Comparison of ENCODE assay signal across 12 cellular contexts in genomic region chr12:71731439-71732356, GRCh38. TPM values are rescaled to one million over a fixed set of nuclear protein-coding genes. Genes with fewer than 3 reads are reported as not detected.
DNase-seq lines count a peak whose midpoint lies in the region; ATAC-seq, FAIRE-seq and TF ChIP-seq lines count a peak whose summit lies in the region.
"Had no signal": no experiment of that assay in that cellular context is flagged by ENCODE, and none has a peak within 500 bp of the region (broad histone marks: within the 10 kb centered on the region; RNA-seq: fewer than 3 reads in every experiment).

No MANE protein-coding gene starts in this region.

- intact Hi-C loops in mammary epithelial cell (cut with micrococcal nuclease): no loop called here

- no peaks in the 10 kb centered on the region for H3K4me1 ChIP-seq in OCI-LY3 (ENCODE audit: low read length)
- no peaks in the 10 kb centered on the region for H3K4me1 ChIP-seq in fibroblast of lung (ENCODE audit: control insufficient read depth, extremely low read depth, insufficient read depth, low read length)
- no peaks in the 10 kb centered on the region for H3K4me1 ChIP-seq in small intestine (ENCODE audit: control insufficient read depth in 2 of 2, insufficient read depth in 1 of 2, low read depth in 1 of 2, low read length in 1 of 2)
- H3K4me1 ChIP-seq in mammary epithelial cell (ENCODE audit: insufficient read depth, low read length): no peaks in the 10 kb centered on the region
- H3K4me1 ChIP-seq: testis had no signal

- 62 to 71% (median 70%) methylated on average over 21 of the region's 21 CpGs for WGBS in small intestine, 3 donors
- WGBS in mammary epithelial cell (ENCODE audit: low coverage, missing lambda C conversion rate): 90% methylated on average over 16 of the region's 21 CpGs

- H3K79me2 ChIP-seq in OCI-LY3 (ENCODE audit: low read length) (no peaks in the 10 kb centered on the region), fibroblast of lung (ENCODE audit: control insufficient read depth, insufficient read depth, low read length) (no peaks in the 10 kb centered on the region), mammary epithelial cell (ENCODE audit: insufficient read depth, low read length) (no peaks in the 10 kb centered on the region)

- no TSS peak for BruUV-seq in mammary epithelial cell (replicated peaks; lab: Mats Ljungman, UMichigan)

- peak overlapping the region; percentile 98 for H2AFZ ChIP-seq in OCI-LY3 (ENCODE audit: low read depth, low read length)
- H2AFZ ChIP-seq in fibroblast of lung (ENCODE audit: low read length): peak overlapping the region; percentile 14
- no peak overlapping the region for H2AFZ ChIP-seq in mammary epithelial cell (ENCODE audit: low read depth, low read length)

- FAIRE-seq in small intestine (lab: Jason Lieb, UNC): no peak

- H3K4me2 ChIP-seq in OCI-LY3 (ENCODE audit: low read length) (peak overlapping the region; percentile 98), fibroblast of lung (ENCODE audit: extremely low read depth, insufficient read depth, low read length) (no peak overlapping the region), mammary epithelial cell (ENCODE audit: insufficient read depth, low read depth, low read length) (no peak overlapping the region)

- H3K36me3 ChIP-seq in OCI-LY3 (replicated peaks; ENCODE audit: low read depth, low read length): no peaks in the 10 kb centered on the region
- no peaks in the 10 kb centered on the region for H3K36me3 ChIP-seq in fibroblast of lung (ENCODE audit: control insufficient read depth, insufficient read depth, low read length)
- no peaks in the 10 kb centered on the region for H3K36me3 ChIP-seq in small intestine (ENCODE audit: control insufficient read depth in 2 of 2, insufficient read depth in 2 of 2, low read length in 2 of 2)
- H3K36me3 ChIP-seq in mammary epithelial cell (ENCODE audit: insufficient read depth, low read length): no peaks in the 10 kb centered on the region

- peak overlapping the region; percentile 35; the same call in 1 of the 2 replicates for H3K9ac ChIP-seq in OCI-LY3 (ENCODE audit: low read length)
- no peak overlapping the region for H3K9ac ChIP-seq in fibroblast of lung (ENCODE audit: insufficient read depth, low read length)
- no peak overlapping the region for H3K9ac ChIP-seq in mammary epithelial cell (ENCODE audit: insufficient read depth, low read length)

- TF ChIP-seq CTCF in OCI-LY3 (IDR thresholded peaks at IDR 0.05; ENCODE audit: low read depth, low read length): peak; percentile 43
- TF ChIP-seq CTCF in fibroblast of lung (conservative IDR thresholded peaks at IDR 0.05 in 1 of 2, IDR thresholded peaks at IDR 0.05 in 1 of 2; ENCODE audit: low read depth in 1 of 2, low read length in 2 of 2): no peak
- no peak for TF ChIP-seq CTCF in mammary epithelial cell (conservative IDR thresholded peaks at IDR 0.05 in 1 of 2, IDR thresholded peaks at IDR 0.05 in 1 of 2; ENCODE audit: extremely low read depth in 1 of 2, insufficient read depth in 1 of 2, low read depth in 1 of 2, low read length in 2 of 2)

- dilution Hi-C loops in mammary epithelial cell (cut with HindIII; ENCODE audit: low sequenced_read_pairs): no loop called here

- H4K20me1 ChIP-seq in OCI-LY3 (ENCODE audit: insufficient read depth, low read length) (no peaks in the 10 kb centered on the region), fibroblast of lung (ENCODE audit: control insufficient read depth, extremely low read depth, insufficient read depth, low read length) (no peaks in the 10 kb centered on the region), mammary epithelial cell (ENCODE audit: insufficient read depth, low read length) (no peaks in the 10 kb centered on the region)

- H3K27me3 ChIP-seq in OCI-LY3 (ENCODE audit: low read depth, low read length) (no peaks in the 10 kb centered on the region), fibroblast of lung (ENCODE audit: control insufficient read depth, insufficient read depth, low read length) (no peaks in the 10 kb centered on the region), small intestine (ENCODE audit: control insufficient read depth in 2 of 2, insufficient read depth in 2 of 2, low read length in 2 of 2) (no peaks in the 10 kb centered on the region), mammary epithelial cell (ENCODE audit: insufficient read depth, low read length) (no peaks in the 10 kb centered on the region)
- H3K27me3 ChIP-seq: testis had no signal

- H3K4me3 ChIP-seq in OCI-LY3 (ENCODE audit: low read length) (peak overlapping the region; percentile 75), fibroblast of lung (replicated peaks in 1 of 4; ENCODE audit: control extremely low read depth in 1 of 4, insufficient read depth in 1 of 4, low read depth in 3 of 4, low read length in 4 of 4) (no peak overlapping the region), small intestine (ENCODE audit: low read depth in 1 of 2, low read length in 2 of 2) (peak overlapping the region in 1 of 2 donors; percentile 10), mammary epithelial cell (replicated peaks in 1 of 3; ENCODE audit: insufficient read depth in 1 of 3, low read depth in 2 of 3, low read length in 3 of 3) (no peak overlapping the region)
- H3K4me3 ChIP-seq: testis had no signal

- CTCF ChIA-PET in mammary epithelial cell (lab: Charles Lee; ENCODE audit: low non-redundant PET): no interaction called here

- DNase-seq in NCI-H2171 treated with DMSO at 0.1 percent for 48 hours (lab: John Stamatoyannopoulos, UW) (peak; percentile 23), NCI-H2171 (lab: John Stamatoyannopoulos, UW) (no peak), fibroblast of lung (ENCODE audit: low read depth in 2 of 2) (peak; percentile 15 to 93), small intestine (peak; percentile 58), mammary epithelial cell (no peak)
- DNase-seq: activated T-cell treated with anti-CD3 and anti-CD28 coated beads, Interleukin-2, amount 50 U/mL, for 1 hour; testis had no signal

- H3K27ac ChIP-seq in OCI-LY3 (ENCODE audit: low read length) (no peak overlapping the region), fibroblast of lung (ENCODE audit: insufficient read depth, low read length) (no peak overlapping the region), small intestine (ENCODE audit: low read depth in 1 of 2, low read length in 1 of 2) (peak overlapping the region; percentile 56 to 74), mammary epithelial cell (ENCODE audit: insufficient read depth, low read depth, low read length) (no peak overlapping the region)
- H3K27ac ChIP-seq: HL-60, testis had no signal

- no peaks in the 10 kb centered on the region for H3K9me3 ChIP-seq in OCI-LY3 (ENCODE audit: insufficient read depth, low read length)
- H3K9me3 ChIP-seq in fibroblast of lung (ENCODE audit: control insufficient read depth, insufficient read depth, low read depth, low read length): no peaks in the 10 kb centered on the region
- no peaks in the 10 kb centered on the region for H3K9me3 ChIP-seq in small intestine (ENCODE audit: control insufficient read depth, low read depth)
- no peaks in the 10 kb centered on the region for H3K9me3 ChIP-seq in mammary epithelial cell (replicated peaks; ENCODE audit: insufficient read depth, low read length)
- H3K9me3 ChIP-seq: testis had no signal

- ATAC-seq in GM19023 (IDR thresholded peaks at IDR 0.05; ENCODE audit: unreplicated experiment): no peak
- no peak for ATAC-seq in GM18873 (IDR thresholded peaks at IDR 0.05; ENCODE audit: low FRiP score, unreplicated experiment)
- ATAC-seq: natural killer cell treated with Interleukin-12 subunit alpha and Interleukin-12 subunit beta and Interleukin-15 and Interleukin-18, amount 100 ng/mL, for 72 hours had no signal

- in situ Hi-C loops in mammary epithelial cell (cut with MboI; ENCODE audit: low sequenced_read_pairs in 2 of 2): loop anchor here (25.0 kb wide), 1 partner anchor 319 kb away; no protein-coding TSS in a partner anchor

RNA-seq across cellular contexts. Expression of gene RAB21, which starts 23.0 kb away (rescaled TPM):
- 9.0 and 11.4 TPM in 2 replicates for total RNA-seq in fibroblast of lung
- 27.4 and 29.7 TPM in 2 replicates for polyA plus RNA-seq in fibroblast of lung
- 44.5 and 49.2 TPM in 2 replicates for polyA plus RNA-seq in fibroblast of lung (2012)
- polyA minus RNA-seq in fibroblast of lung (ENCODE audit: low replicate concordance): 1.8 and 7.3 TPM in 2 replicates
- 10 to 100 TPM; 15.4 to 23.9 (median 17.0) TPM for polyA plus RNA-seq in small intestine
- 10 to 100 TPM; 13.2 to 76.6 TPM for total RNA-seq in mammary epithelial cell
- 8.2 TPM for polyA plus RNA-seq in mammary epithelial cell
- polyA minus RNA-seq in mammary epithelial cell: 3.9 TPM

RNA-seq across cellular contexts. Expression of gene TMEM19, which starts 45.8 kb away (rescaled TPM):
- total RNA-seq in fibroblast of lung: 21.6 and 25.1 TPM in 2 replicates
- polyA plus RNA-seq in fibroblast of lung: 19.6 and 30.5 TPM in 2 replicates
- 13.3 and 14.1 TPM in 2 replicates for polyA plus RNA-seq in fibroblast of lung (2012)
- 14.1 and 20.7 TPM in 2 replicates for polyA minus RNA-seq in fibroblast of lung (ENCODE audit: low replicate concordance)
- polyA plus RNA-seq in small intestine: 10 to 100 TPM; 12.2 to 28.8 (median 13.2) TPM
- 10 to 100 TPM; 22.1 to 41.7 TPM for total RNA-seq in mammary epithelial cell
- 23.6 TPM for polyA plus RNA-seq in mammary epithelial cell
- polyA minus RNA-seq in mammary epithelial cell: 21.6 TPM

Comparison
In these comparisons a context has a peak if more than half of its experiments do, and no peak if none do; other contexts are left out.
1. DNase-seq: peak in NCI-H2171 treated with DMSO at 0.1 percent for 48 hours (single experiment), fibroblast of lung (2 of 2) and small intestine (single experiment); none in NCI-H2171 (single experiment) and mammary epithelial cell (single experiment).
2. H3K27ac ChIP-seq: peak in small intestine (2 of 2); none in OCI-LY3 (single experiment), fibroblast of lung (single experiment) and mammary epithelial cell (single experiment).